13 cellular contexts compared by ENCODE assay signal in the genomic region with DNA sequence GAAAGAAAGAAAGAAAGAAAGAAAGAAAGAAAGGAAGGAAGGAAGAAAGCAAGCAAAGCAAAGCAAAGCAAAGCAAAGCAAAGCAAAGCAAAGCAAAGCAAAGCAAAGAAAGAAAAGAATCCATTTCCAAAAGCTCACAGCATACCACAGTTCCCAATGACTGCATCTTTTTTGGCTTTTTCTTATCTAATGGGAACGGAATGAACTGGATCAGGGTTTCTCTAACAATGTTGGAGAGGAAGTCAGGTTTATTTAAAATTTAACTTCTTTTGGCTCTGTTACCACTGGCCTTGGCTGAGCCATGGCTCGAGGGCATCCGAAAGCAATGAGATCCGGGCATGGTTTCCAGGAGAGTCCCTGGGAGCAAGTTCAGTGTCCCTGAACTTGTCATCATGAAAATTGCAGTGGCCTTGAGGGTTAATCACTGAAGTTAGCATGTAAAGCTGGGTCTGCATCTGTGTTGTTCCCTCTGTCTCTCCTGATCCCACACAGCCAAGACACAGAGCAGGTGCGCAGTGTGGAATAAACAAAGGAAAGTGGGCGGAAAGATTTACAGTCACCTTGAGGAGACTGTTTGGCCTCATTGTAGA. TPM values are rescaled to one million over a fixed set of nuclear protein-coding genes. Genes with fewer than 3 reads are reported as not detected.
DNase-seq lines count a peak whose midpoint lies in the region; ATAC-seq and TF ChIP-seq lines count a peak whose summit lies in the region.
"Had no signal": no experiment of that assay in that cellular context is flagged by ENCODE, and none has a peak within 500 bp of the region (broad histone marks: within the 10 kb centered on the region; RNA-seq: fewer than 3 reads in every experiment).

No MANE protein-coding gene starts in this region.

- no peaks in the 10 kb centered on the region for H3K36me3 ChIP-seq in stomach

- intact Hi-C loops in stomach (cut with DNase I; ENCODE audit: low total_unique reads) = no loop called here

- H3K4me1 ChIP-seq in stomach = peaks cover 7 to 41% (median 28%) of the 10 kb centered on the region in 4 donors

- no peak for TF ChIP-seq POLR2A in stomach (IDR thresholded peaks at IDR 0.05)

- peak overlapping the region; percentile 71 to 91 (median 77) for H3K27ac ChIP-seq in stomach

- no peak for ATAC-seq in HG02852 (IDR thresholded peaks at IDR 0.05; ENCODE audit: unreplicated experiment)
- no peak for ATAC-seq in HG03039 (IDR thresholded peaks at IDR 0.05; ENCODE audit: unreplicated experiment)
- ATAC-seq: stimulated activated memory B cell treated with anti-CD40 and anti-IgM and Interleukin-4, amounts not matched to agents 10 μg/mL and 1 μg/mL and 100 μg/mL, for 72 hours had no signal

- WGBS in stomach, 5 donors = 26 to 36% (median 29%) methylated on average over 6 of the region's 6 CpGs

- peak; percentile 81 for DNase-seq in M059J (ENCODE audit: low read depth)
- DNase-seq in dermis blood vessel endothelial cell = peak; percentile 25
- DNase-seq in kidney tubule cell (ENCODE audit: low spot score) = peak; percentile 81
- peak; percentile 53 for DNase-seq in stomach
- DNase-seq in D341Med (ENCODE audit: low spot score) = no peak
- no peak for DNase-seq in activated CD8-positive, alpha-beta memory T cell treated with anti-CD3 and anti-CD28 coated beads, Interleukin-2, amount 50 U/mL, for 48 hours
- DNase-seq: CD4-positive, CD25-positive, alpha-beta regulatory T cell; central memory CD4-positive, alpha-beta T cell; NCI-H1930; RPMI8226 had no signal

- H3K9me3 ChIP-seq in stomach = no peaks in the 10 kb centered on the region

- no peak overlapping the region for H3K4me3 ChIP-seq in stomach

- TF ChIP-seq CTCF in stomach (IDR thresholded peaks at IDR 0.05) = no peak

- TF ChIP-seq EP300 in stomach (IDR thresholded peaks at IDR 0.05) = no peak

- H3K27me3 ChIP-seq in stomach = no peaks in the 10 kb centered on the region

RNA-seq across cellular contexts. Expression of a gene that starts 34.6 kb away (rescaled TPM):
- 51.6 and 76.0 TPM in 2 replicates for total RNA-seq in M059J (2014; rRNA removed; shearing (Covaris generic))
- 21.3 and 35.1 TPM in 2 replicates for total RNA-seq in dermis blood vessel endothelial cell
- 10 to 100 TPM; 14.0 to 45.5 (median 32.7) TPM for total RNA-seq in stomach
- 1 to 10 TPM; 6.4 to 9.8 (median 8.1) TPM for polyA plus RNA-seq in stomach

Comparison
In these comparisons a context has a peak if more than half of its experiments do, and no peak if none do; other contexts are left out.
1. DNase-seq: peak in M059J (single experiment), dermis blood vessel endothelial cell (single experiment), kidney tubule cell (single experiment) and stomach (single experiment); none in D341Med (single experiment) and activated CD8-positive, alpha-beta memory T cell treated with anti-CD3 and anti-CD28 coated beads, Interleukin-2, amount 50 U/mL, for 48 hours (single experiment).